9 cellular contexts compared by ENCODE assay signal in the genomic region with DNA sequence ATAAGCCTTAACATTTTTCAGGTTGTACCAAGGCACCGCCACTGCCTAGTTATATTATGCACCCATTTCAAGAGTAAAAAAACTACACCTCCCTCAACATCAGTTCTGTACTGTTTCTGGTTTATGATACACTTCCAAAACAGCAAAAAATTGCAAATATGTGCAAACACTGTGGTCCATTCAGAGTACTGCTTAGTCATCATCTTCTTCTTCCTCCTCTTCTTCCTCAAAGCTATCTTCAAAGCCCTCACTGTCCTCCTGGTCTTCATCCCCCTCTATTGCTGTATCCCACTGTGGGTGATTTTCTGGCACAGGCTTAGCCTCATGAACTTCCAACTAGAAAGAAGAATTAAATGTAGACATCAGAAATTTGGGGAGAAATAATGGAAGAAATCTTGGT. TPM values are rescaled to one million over a fixed set of nuclear protein-coding genes. Genes with fewer than 3 reads are reported as not detected.
DNase-seq lines count a peak whose midpoint lies in the region; ATAC-seq, FAIRE-seq and TF ChIP-seq lines count a peak whose summit lies in the region.
"Not testable (repeated sequence)": the region's sequence is repeated elsewhere in the genome, so short reads cannot be mapped to it uniquely, and the experiment has no call there.
"Had no signal": no experiment of that assay in that cellular context is flagged by ENCODE, and none has a peak within 500 bp of the region (broad histone marks: within the 10 kb centered on the region; RNA-seq: fewer than 3 reads in every experiment).

No MANE protein-coding gene starts in this region.

- not testable (repeated sequence) for H3K9me3 ChIP-seq in A549; H1 (ENCODE audit: insufficient read depth in 2 of 2, low read depth in 1 of 2, low read length in 1 of 2)

- H3K4me3 Mint-ChIP-seq in IgD-negative memory B cell = peak overlapping the region in 1 of 4 donors; percentile 63
- not testable (repeated sequence) for H3K4me3 Mint-ChIP-seq in activated CD4-positive, alpha-beta T cell treated with anti-CD3 and anti-CD28 coated beads for 36 hours; activated T-helper 1 cell treated with anti-CD3 and anti-CD28 coated beads, Interleukin-12 subunit alpha, Interleukin-12 subunit beta, Interleukin-2, Interleukin-4 antibody, amounts not matched to agents 30 ng/mL and 10 ng/mL and 1 ng/mL, durations not matched to agents 14 hours and 24 hours and 36 hours; activated naive CD8-positive, alpha-beta T cell treated with anti-CD3 and anti-CD28 coated beads, Interleukin-2, amount 50 U/mL, for 24 hours

- not testable (repeated sequence) for H3K4ac ChIP-seq in H1 (replicated peaks; ENCODE audit: insufficient read length, low read depth, low read length)

- not testable (repeated sequence) for H4K20me1 ChIP-seq in H1 (replicated peaks in 1 of 2; ENCODE audit: control insufficient read depth in 1 of 2, insufficient read depth in 2 of 2, low read length in 2 of 2)

- H3K4me2 ChIP-seq in A549; H1 (ENCODE audit: insufficient read depth in 1 of 2, low read depth in 2 of 2, low read length in 2 of 2): not testable (repeated sequence)

- H2AK5ac ChIP-seq in H1 (ENCODE audit: low read depth, low read length) = not testable (repeated sequence)

- not testable (repeated sequence) for H4K91ac ChIP-seq in H1 (replicated peaks; ENCODE audit: insufficient read length, low read length)

- H3K14ac ChIP-seq in H1 (ENCODE audit: insufficient read length) = not testable (repeated sequence)

- not testable (repeated sequence) for H3K79me2 ChIP-seq in H1 (ENCODE audit: control insufficient read depth in 1 of 2, insufficient read depth in 2 of 2, low read length in 2 of 2)

- not testable (repeated sequence) for H3K4me3 ChIP-seq in A549; H1 (ENCODE audit: extremely low read depth in 1 of 4, insufficient read depth in 2 of 4, low read depth in 3 of 4, low read length in 4 of 4)

- TF ChIP-seq RAD21 in A549 (conservative IDR thresholded peaks at IDR 0.05 in 1 of 2, IDR thresholded peaks at IDR 0.05 in 1 of 2); H1 (IDR thresholded peaks at IDR 0.05 in 1 of 2, conservative IDR thresholded peaks at IDR 0.05 in 1 of 2; ENCODE audit: low read depth in 2 of 2, low read length in 2 of 2): not testable (repeated sequence)

- H3K79me1 ChIP-seq in H1 (ENCODE audit: low read depth, low read length) = not testable (repeated sequence)

- peaks cover 0 to 34% (median 2%) of the 10 kb centered on the region in 4 experiments; a peak in 3 of 8 replicates for H3K36me3 ChIP-seq in H1 (ENCODE audit: control insufficient read depth in 2 of 4, insufficient read depth in 4 of 4, low read length in 3 of 4)

- H3K27ac ChIP-seq in A549; H1 (ENCODE audit: low read depth, low read length): not testable (repeated sequence)

- not testable (repeated sequence) for H3K18ac ChIP-seq in H1 (ENCODE audit: extremely low read depth, low read length)

- H2AFZ ChIP-seq in H1 (ENCODE audit: low read length) = not testable (repeated sequence)

- H4K8ac ChIP-seq in H1 (ENCODE audit: extremely low read depth, insufficient read depth, low read length) = not testable (repeated sequence)

- H2BK20ac ChIP-seq in H1 (ENCODE audit: low read length) = not testable (repeated sequence)

- not testable (repeated sequence) for TF ChIP-seq POLR2A in A549 (IDR thresholded peaks at IDR 0.05; ENCODE audit: low read length); GM12892 (IDR thresholded peaks at IDR 0.05; ENCODE audit: low read depth, low read length); H1 (IDR thresholded peaks at IDR 0.05; ENCODE audit: control extremely low read depth in 1 of 2, low read depth in 2 of 2, low read length in 2 of 2)

- not testable (repeated sequence) for H3K23me2 ChIP-seq in H1 (ENCODE audit: low read depth, low read length)

- not testable (repeated sequence) for H3K36me3 Mint-ChIP-seq in IgD-negative memory B cell
- peaks cover 30% of the 10 kb centered on the region for H3K36me3 Mint-ChIP-seq in activated CD4-positive, alpha-beta T cell treated with anti-CD3 and anti-CD28 coated beads for 36 hours (ENCODE audit: low read depth)
- H3K36me3 Mint-ChIP-seq in activated T-helper 1 cell treated with anti-CD3 and anti-CD28 coated beads, Interleukin-12 subunit alpha, Interleukin-12 subunit beta, Interleukin-2, Interleukin-4 antibody, amounts not matched to agents 30 ng/mL and 10 ng/mL and 1 ng/mL, durations not matched to agents 14 hours and 24 hours and 36 hours (ENCODE audit: low read depth) = peaks cover 37% of the 10 kb centered on the region
- H3K36me3 Mint-ChIP-seq in activated naive CD8-positive, alpha-beta T cell treated with anti-CD3 and anti-CD28 coated beads, Interleukin-2, amount 50 U/mL, for 24 hours (ENCODE audit: low read depth) = peaks cover 33% of the 10 kb centered on the region

- not testable (repeated sequence) for ATAC-seq in A549; activated CD4-positive, alpha-beta T cell treated with anti-CD3 and anti-CD28 coated beads for 36 hours; activated naive CD8-positive, alpha-beta T cell treated with anti-CD3 and anti-CD28 coated beads, Interleukin-2, amount 50 U/mL, for 24 hours

- H4K5ac ChIP-seq in H1 (ENCODE audit: insufficient read length, low read depth, low read length) = not testable (repeated sequence)

- H2BK15ac ChIP-seq in H1 (ENCODE audit: low read length) = not testable (repeated sequence)

- CTCF ChIA-PET in A549 (lab: Yijun Ruan, JAX) = not testable (repeated sequence)
- CTCF ChIA-PET in activated CD4-positive, alpha-beta T cell treated with anti-CD3 and anti-CD28 coated beads for 36 hours (lab: Charles Lee) = interaction anchor here (0.6 to 7.7 kb wide), 6 partner anchors 10 to 197 kb away, joined by 3 to 56 read pairs (median 4); no protein-coding TSS in a partner anchor
- CTCF ChIA-PET in H1 (lab: Charles Lee; ENCODE audit: partially characterized antibody) = interaction anchor here (0.7 kb wide), 1 partner anchor 9 kb away, joined by 3 read pairs; no protein-coding TSS in a partner anchor

- DNase-seq in A549 (ENCODE audit: low read depth in 1 of 2, low spot score in 1 of 2); GM12892 (ENCODE audit: insufficient read length); activated CD4-positive, alpha-beta T cell treated with anti-CD3 and anti-CD28 coated beads for 36 hours; activated T-helper 1 cell treated with anti-CD3 and anti-CD28 coated beads, Interleukin-12 subunit alpha, Interleukin-12 subunit beta, Interleukin-2, Interleukin-4 antibody, amounts not matched to agents 30 ng/mL and 10 ng/mL and 1 ng/mL, durations not matched to agents 14 hours and 24 hours and 36 hours (ENCODE audit: low spot score); activated naive CD8-positive, alpha-beta T cell treated with anti-CD3 and anti-CD28 coated beads, Interleukin-2, amount 50 U/mL, for 24 hours; H1 (ENCODE audit: low read depth in 1 of 2, low spot score in 2 of 2): not testable (repeated sequence)

- peak overlapping the region in 2 of 3 donors; percentile 17 to 74 for H3K27ac Mint-ChIP-seq in IgD-negative memory B cell
- peak overlapping the region; percentile 31 for H3K27ac Mint-ChIP-seq in activated CD4-positive, alpha-beta T cell treated with anti-CD3 and anti-CD28 coated beads for 36 hours
- peak overlapping the region; percentile 31 for H3K27ac Mint-ChIP-seq in activated T-helper 1 cell treated with anti-CD3 and anti-CD28 coated beads, Interleukin-12 subunit alpha, Interleukin-12 subunit beta, Interleukin-2, Interleukin-4 antibody, amounts not matched to agents 30 ng/mL and 10 ng/mL and 1 ng/mL, durations not matched to agents 14 hours and 24 hours and 36 hours
- peak overlapping the region; percentile 57 for H3K27ac Mint-ChIP-seq in activated naive CD8-positive, alpha-beta T cell treated with anti-CD3 and anti-CD28 coated beads, Interleukin-2, amount 50 U/mL, for 24 hours

- H2BK5ac ChIP-seq in H1 (ENCODE audit: low read depth, low read length) = not testable (repeated sequence)

- WGBS in A549 (ENCODE audit: missing lambda C conversion rate) = 100% methylated on average over 1 of the region's 1 CpG
- 93% methylated on average over 1 of the region's 1 CpG; no CpG with 5 or more reads in 1 of the 2 experiments for WGBS in H1 (ENCODE audit: extremely low coverage in 1 of 2, insufficient coverage in 1 of 2, insufficient read length in 1 of 2, insufficient replicate concordance in 2 of 2, low coverage in 1 of 2, low lambda C conversion rate in 2 of 2, missing lambda C conversion rate in 1 of 2), 2 experiments

- not testable (repeated sequence) for TF ChIP-seq EP300 in A549 (IDR thresholded peaks at IDR 0.05); H1 (IDR thresholded peaks at IDR 0.05; ENCODE audit: borderline replicate concordance in 1 of 2, low read depth in 2 of 2, low read length in 2 of 2)

- intact Hi-C loops in activated CD4-positive, alpha-beta T cell treated with anti-CD3 and anti-CD28 coated beads for 36 hours (cut with DNase I, micrococcal nuclease) = loop anchor here in 1 of 2 experiments (5.0 kb wide), 1 partner anchor 181 kb away; no protein-coding TSS in a partner anchor
- intact Hi-C loops in activated T-helper 1 cell treated with anti-CD3 and anti-CD28 coated beads, Interleukin-12 subunit alpha, Interleukin-12 subunit beta, Interleukin-2, Interleukin-4 antibody, amounts not matched to agents 30 ng/mL and 10 ng/mL and 1 ng/mL, durations not matched to agents 14 hours and 24 hours and 36 hours (cut with micrococcal nuclease) = not testable (repeated sequence)

- not testable (repeated sequence) for H2BK12ac ChIP-seq in H1 (ENCODE audit: low read depth, low read length)

- not testable (repeated sequence) for TF ChIP-seq CTCF in A549 (IDR thresholded peaks at IDR 0.05); H1 (IDR thresholded peaks at IDR 0.05; ENCODE audit: control extremely low read depth in 1 of 3, insufficient read depth in 1 of 3, low read depth in 1 of 3, low read length in 3 of 3)

- POLR2A ChIA-PET in A549 (lab: Yijun Ruan, JAX); activated CD4-positive, alpha-beta T cell treated with anti-CD3 and anti-CD28 coated beads for 36 hours (lab: Charles Lee); H1 (lab: Charles Lee; ENCODE audit: partially characterized antibody): not testable (repeated sequence)

- FAIRE-seq in A549 (lab: Jason Lieb, UNC) = not testable (repeated sequence)
- FAIRE-seq in GM12892 (lab: Jason Lieb, UNC) (peak; percentile 70), H1 (lab: Jason Lieb, UNC) (peak; percentile 39)

- H3K9ac ChIP-seq in H1 (replicated peaks in 1 of 4; ENCODE audit: extremely low read depth in 1 of 4, low read depth in 3 of 4, low read length in 3 of 4) = not testable (repeated sequence)

- H3K27me3 Mint-ChIP-seq in IgD-negative memory B cell; activated CD4-positive, alpha-beta T cell treated with anti-CD3 and anti-CD28 coated beads for 36 hours; activated T-helper 1 cell treated with anti-CD3 and anti-CD28 coated beads, Interleukin-12 subunit alpha, Interleukin-12 subunit beta, Interleukin-2, Interleukin-4 antibody, amounts not matched to agents 30 ng/mL and 10 ng/mL and 1 ng/mL, durations not matched to agents 14 hours and 24 hours and 36 hours (ENCODE audit: insufficient read depth); activated naive CD8-positive, alpha-beta T cell treated with anti-CD3 and anti-CD28 coated beads, Interleukin-2, amount 50 U/mL, for 24 hours: not testable (repeated sequence)

- not testable (repeated sequence) for H3K9me3 Mint-ChIP-seq in IgD-negative memory B cell; activated CD4-positive, alpha-beta T cell treated with anti-CD3 and anti-CD28 coated beads for 36 hours (ENCODE audit: low read depth); activated T-helper 1 cell treated with anti-CD3 and anti-CD28 coated beads, Interleukin-12 subunit alpha, Interleukin-12 subunit beta, Interleukin-2, Interleukin-4 antibody, amounts not matched to agents 30 ng/mL and 10 ng/mL and 1 ng/mL, durations not matched to agents 14 hours and 24 hours and 36 hours; activated naive CD8-positive, alpha-beta T cell treated with anti-CD3 and anti-CD28 coated beads, Interleukin-2, amount 50 U/mL, for 24 hours

- H3K56ac ChIP-seq in H1 (replicated peaks; ENCODE audit: insufficient read length, low read depth, low read length) = not testable (repeated sequence)

- not testable (repeated sequence) for H3K27me3 ChIP-seq in H1 (replicated peaks in 1 of 4; ENCODE audit: control insufficient read depth in 3 of 4, extremely low read depth in 1 of 4, insufficient read depth in 3 of 4, low read length in 3 of 4)

- not testable (repeated sequence) for H3K23ac ChIP-seq in H1 (ENCODE audit: insufficient read length)

- peaks cover 12 to 19% (median 14%) of the 10 kb centered on the region in 3 donors for H3K4me1 Mint-ChIP-seq in IgD-negative memory B cell
- peaks cover 30% of the 10 kb centered on the region for H3K4me1 Mint-ChIP-seq in activated CD4-positive, alpha-beta T cell treated with anti-CD3 and anti-CD28 coated beads for 36 hours
- H3K4me1 Mint-ChIP-seq in activated T-helper 1 cell treated with anti-CD3 and anti-CD28 coated beads, Interleukin-12 subunit alpha, Interleukin-12 subunit beta, Interleukin-2, Interleukin-4 antibody, amounts not matched to agents 30 ng/mL and 10 ng/mL and 1 ng/mL, durations not matched to agents 14 hours and 24 hours and 36 hours (ENCODE audit: low read depth) = peaks cover 25% of the 10 kb centered on the region
- peaks cover 34% of the 10 kb centered on the region for H3K4me1 Mint-ChIP-seq in activated naive CD8-positive, alpha-beta T cell treated with anti-CD3 and anti-CD28 coated beads, Interleukin-2, amount 50 U/mL, for 24 hours

- H2BK120ac ChIP-seq in H1 (replicated peaks; ENCODE audit: low read depth, low read length) = not testable (repeated sequence)

- H3K4me1 ChIP-seq in A549; H1 (replicated peaks in 1 of 4; ENCODE audit: control insufficient read depth in 3 of 4, insufficient read depth in 4 of 4, low read length in 3 of 4): not testable (repeated sequence)

RNA-seq across cellular contexts. Expression of gene SCML4, which starts 47.4 kb away (rescaled TPM):
- polyA plus RNA-seq in A549 (2011; rRNA removed) = not detected in 2 replicates
- polyA plus RNA-seq in A549 (2012; cell fraction: cytosol; rRNA removed) = not detected in 2 replicates
- not detected in 2 replicates for polyA plus RNA-seq in A549 (2012; cell fraction: nucleus; rRNA removed)
- not detected in 3 replicates for polyA plus RNA-seq in A549 (2017; fragmentation: RNase III; extraction: RNeasy Plus Mini Kit Qiagen cat#74134 plus additional on column Dnase treatment)
- polyA minus RNA-seq in A549 (2011; rRNA and poly(A)+ RNA removed) = not detected in 2 replicates
- polyA plus RNA-seq in GM12892 (2012; ENCODE audit: missing spikeins) = not detected
- 26.1 TPM for polyA plus RNA-seq in IgD-negative memory B cell
- 10 to 100 TPM in 1 of 2 experiments, 1 to 10 TPM in 1; 9.0 to 11.0 TPM for total RNA-seq in activated CD4-positive, alpha-beta T cell treated with anti-CD3 and anti-CD28 coated beads for 36 hours
- 1.7 TPM in 2 replicates for total RNA-seq in activated T-helper 1 cell treated with anti-CD3 and anti-CD28 coated beads, Interleukin-12 subunit alpha, Interleukin-12 subunit beta, Interleukin-2, Interleukin-4 antibody, amounts not matched to agents 30 ng/mL and 10 ng/mL and 1 ng/mL, durations not matched to agents 14 hours and 24 hours and 36 hours
- not detected in 2 replicates for total RNA-seq in H1 (2021; fragmentation: NEBNext Ultra II Directional; extraction: Animal tissue kit (Norgen Biotek cat#: 25700))
- not detected in 2 replicates for polyA plus RNA-seq in H1 (2011; rRNA removed)
- polyA plus RNA-seq in H1 (2011; cell fraction: cytosol; rRNA removed) = not detected
- polyA plus RNA-seq in H1 (2011; cell fraction: nucleus; rRNA removed) = not detected
- polyA plus RNA-seq in H1 (2012, experiment 1 of 2) = not detected in 4 replicates
- polyA plus RNA-seq in H1 (2012, experiment 2 of 2) = not detected
- not detected for polyA plus RNA-seq in H1 (2013, experiment 1 of 2)
- polyA plus RNA-seq in H1 (2013, experiment 2 of 2) = not detected
- not detected in 2 replicates for polyA minus RNA-seq in H1 (2011; rRNA and poly(A)+ RNA removed)
- not detected for polyA minus RNA-seq in H1 (2011; cell fraction: cytosol; rRNA and poly(A)+ RNA removed)
- polyA minus RNA-seq in H1 (2011; cell fraction: nucleus; rRNA and poly(A)+ RNA removed) = not detected
- total RNA-seq: GM23338, H9 had no signal
- polyA plus RNA-seq: GM23338 had no signal
